In genomic region chr2:68365087-68365486, GRCh38 we compare ENCODE assay signal across 10 cellular contexts. TPM values are rescaled to one million over a fixed set of nuclear protein-coding genes. Genes with fewer than 3 reads are reported as not detected.
DNase-seq lines count a peak whose midpoint lies in the region; ATAC-seq lines count a peak whose summit lies in the region.
"Had no signal": no experiment of that assay in that cellular context is flagged by ENCODE, and none has a peak within 500 bp of the region (broad histone marks: within the 10 kb centered on the region; RNA-seq: fewer than 3 reads in every experiment).

Gene PLEK, plus strand, starts transcription at chr2:68365282. Its CDS starts 70 bp downstream, at chr2:68365352.

- H3K4me3 Mint-ChIP-seq in activated naive CD4-positive, alpha-beta T cell treated with anti-CD3 and anti-CD28 coated beads, Interleukin-2, amount 50 U/mL, for 24 hours = peak within 1 kb of the TSS; percentile 75
- H3K4me3 Mint-ChIP-seq in activated naive CD4-positive, alpha-beta T cell treated with anti-CD3 and anti-CD28 coated beads for 36 hours = no peak within 1 kb of the TSS
- peak within 1 kb of the TSS; percentile 57 for H3K4me3 Mint-ChIP-seq in activated CD8-positive, alpha-beta T cell treated with anti-CD3 and anti-CD28 coated beads, Interleukin-2, amount 10 ng/mL, durations not matched to agents 7 days and 5 days
- H3K4me3 Mint-ChIP-seq: nephron had no signal

- H3K4me1 Mint-ChIP-seq in activated naive CD4-positive, alpha-beta T cell treated with anti-CD3 and anti-CD28 coated beads, Interleukin-2, amount 50 U/mL, for 24 hours = peaks cover 18% of the 10 kb centered on the region
- H3K4me1 Mint-ChIP-seq in activated naive CD4-positive, alpha-beta T cell treated with anti-CD3 and anti-CD28 coated beads for 36 hours (ENCODE audit: low read depth) = peaks cover 9% of the 10 kb centered on the region
- peaks cover 18% of the 10 kb centered on the region for H3K4me1 Mint-ChIP-seq in activated CD8-positive, alpha-beta T cell treated with anti-CD3 and anti-CD28 coated beads, Interleukin-2, amount 10 ng/mL, durations not matched to agents 7 days and 5 days (ENCODE audit: low read depth)

- no peak within 1 kb of the TSS for H3K4me2 ChIP-seq in mesendoderm (ENCODE audit: low read length)

- POLR2A ChIA-PET in activated CD8-positive, alpha-beta T cell treated with anti-CD3 and anti-CD28 coated beads, Interleukin-2, amount 10 ng/mL, durations not matched to agents 7 days and 5 days (lab: Charles Lee) = interaction anchor here (1.1 to 1.4 kb wide), 2 partner anchors 23 to 102 kb away, joined by 3 to 4 read pairs; partner anchors contain the start of genes APLF and FBXO48

- DNase-seq in activated naive CD4-positive, alpha-beta T cell treated with anti-CD3 and anti-CD28 coated beads for 36 hours = no peak
- DNase-seq in activated CD8-positive, alpha-beta T cell treated with anti-CD3 and anti-CD28 coated beads, Interleukin-2, amount 10 ng/mL, durations not matched to agents 7 days and 5 days = no peak
- no peak for DNase-seq in mesendoderm
- no peak for DNase-seq in NCI-H2227 treated with DMSO at 0.1 percent for 48 hours (lab: John Stamatoyannopoulos, UW)
- DNase-seq in activated naive CD4-positive, alpha-beta T cell (lab: John Stamatoyannopoulos, UW) = no peak
- no peak for DNase-seq in COLO829 (ENCODE audit: low spot score)

- no peaks in the 10 kb centered on the region for H3K27me3 ChIP-seq in mesendoderm (ENCODE audit: insufficient read depth, low read length, poor library complexity)

- no peak within 1 kb of the TSS for H4K8ac ChIP-seq in mesendoderm (ENCODE audit: low read depth, low read length)

- no peak within 1 kb of the TSS for H3K23ac ChIP-seq in mesendoderm (ENCODE audit: low read length)

- no peaks in the 10 kb centered on the region for H3K36me3 ChIP-seq in mesendoderm (ENCODE audit: control insufficient read depth, insufficient read depth, low read length)

- peak within 1 kb of the TSS; percentile 47 for H3K56ac ChIP-seq in mesendoderm (ENCODE audit: low read length)

- H2BK120ac ChIP-seq in mesendoderm (ENCODE audit: low read depth, low read length) = no peak within 1 kb of the TSS

- H3K36me3 Mint-ChIP-seq in activated naive CD4-positive, alpha-beta T cell treated with anti-CD3 and anti-CD28 coated beads, Interleukin-2, amount 50 U/mL, for 24 hours = no peaks in the 10 kb centered on the region
- H3K36me3 Mint-ChIP-seq in activated naive CD4-positive, alpha-beta T cell treated with anti-CD3 and anti-CD28 coated beads for 36 hours (ENCODE audit: low read depth) = no peaks in the 10 kb centered on the region
- H3K36me3 Mint-ChIP-seq in activated CD8-positive, alpha-beta T cell treated with anti-CD3 and anti-CD28 coated beads, Interleukin-2, amount 10 ng/mL, durations not matched to agents 7 days and 5 days (ENCODE audit: low read depth) = no peaks in the 10 kb centered on the region

- no peak within 1 kb of the TSS for H3K18ac ChIP-seq in mesendoderm (ENCODE audit: low read length)

- no peak within 1 kb of the TSS for H4K5ac ChIP-seq in mesendoderm (ENCODE audit: low read length)

- ATAC-seq in HG03159 (IDR thresholded peaks at IDR 0.05; ENCODE audit: unreplicated experiment) = peak; percentile 64
- no peak for ATAC-seq in activated CD8-positive, alpha-beta T cell treated with anti-CD3 and anti-CD28 coated beads, Interleukin-2, amount 10 ng/mL, durations not matched to agents 7 days and 5 days

- H3K4ac ChIP-seq in mesendoderm (ENCODE audit: low read depth, low read length) = no peak within 1 kb of the TSS

- no peak within 1 kb of the TSS for H3K4me3 ChIP-seq in mesendoderm (ENCODE audit: low read length)

- H3K27ac ChIP-seq in mesendoderm (ENCODE audit: low read depth, low read length) = no peak within 1 kb of the TSS
- H3K27ac ChIP-seq: C4-2B had no signal

- H3K9ac ChIP-seq in mesendoderm (ENCODE audit: low read length) = no peak within 1 kb of the TSS

- no CpG with 5 or more reads among the region's 7 CpGs for WGBS in mesendoderm (ENCODE audit: extremely low coverage, insufficient coverage, low lambda C conversion rate)

- no peaks in the 10 kb centered on the region for H3K27me3 Mint-ChIP-seq in activated naive CD4-positive, alpha-beta T cell treated with anti-CD3 and anti-CD28 coated beads, Interleukin-2, amount 50 U/mL, for 24 hours
- peaks cover 7% of the 10 kb centered on the region for H3K27me3 Mint-ChIP-seq in activated naive CD4-positive, alpha-beta T cell treated with anti-CD3 and anti-CD28 coated beads for 36 hours (ENCODE audit: low read depth)
- H3K27me3 Mint-ChIP-seq in activated CD8-positive, alpha-beta T cell treated with anti-CD3 and anti-CD28 coated beads, Interleukin-2, amount 10 ng/mL, durations not matched to agents 7 days and 5 days (ENCODE audit: low read depth) = peaks cover 5% of the 10 kb centered on the region

- intact Hi-C loops in activated naive CD4-positive, alpha-beta T cell treated with anti-CD3 and anti-CD28 coated beads for 36 hours (cut with micrococcal nuclease) = no loop called here

- H3K4me1 ChIP-seq in mesendoderm (ENCODE audit: control insufficient read depth, low read depth, low read length) = no peaks in the 10 kb centered on the region

- H2BK15ac ChIP-seq in mesendoderm (replicated peaks; ENCODE audit: low read depth) = no peak within 1 kb of the TSS

- H3K27ac Mint-ChIP-seq in activated naive CD4-positive, alpha-beta T cell treated with anti-CD3 and anti-CD28 coated beads, Interleukin-2, amount 50 U/mL, for 24 hours = no peak within 1 kb of the TSS
- no peak within 1 kb of the TSS for H3K27ac Mint-ChIP-seq in activated naive CD4-positive, alpha-beta T cell treated with anti-CD3 and anti-CD28 coated beads for 36 hours
- H3K27ac Mint-ChIP-seq in activated CD8-positive, alpha-beta T cell treated with anti-CD3 and anti-CD28 coated beads, Interleukin-2, amount 10 ng/mL, durations not matched to agents 7 days and 5 days = peak within 1 kb of the TSS; percentile 44
- H3K27ac Mint-ChIP-seq: nephron had no signal

- H2BK5ac ChIP-seq in mesendoderm (ENCODE audit: low read length) = no peak within 1 kb of the TSS

- no peaks in the 10 kb centered on the region for H3K9me3 Mint-ChIP-seq in activated naive CD4-positive, alpha-beta T cell treated with anti-CD3 and anti-CD28 coated beads, Interleukin-2, amount 50 U/mL, for 24 hours
- H3K9me3 Mint-ChIP-seq in activated naive CD4-positive, alpha-beta T cell treated with anti-CD3 and anti-CD28 coated beads for 36 hours = no peaks in the 10 kb centered on the region
- H3K9me3 Mint-ChIP-seq in activated CD8-positive, alpha-beta T cell treated with anti-CD3 and anti-CD28 coated beads, Interleukin-2, amount 10 ng/mL, durations not matched to agents 7 days and 5 days (ENCODE audit: insufficient read depth) = no peaks in the 10 kb centered on the region

- no peak within 1 kb of the TSS for H2AK5ac ChIP-seq in mesendoderm (ENCODE audit: low read length)

- H3K79me1 ChIP-seq in mesendoderm (ENCODE audit: low read length) = no peaks in the 10 kb centered on the region

- H3K79me2 ChIP-seq in mesendoderm (ENCODE audit: control insufficient read depth, insufficient read depth, low read length) = no peaks in the 10 kb centered on the region

- CTCF ChIA-PET in activated naive CD4-positive, alpha-beta T cell treated with anti-CD3 and anti-CD28 coated beads for 36 hours (lab: Charles Lee) = interaction anchor here (6.8 kb wide), 1 partner anchor 75 kb away, joined by 85 read pairs; no protein-coding TSS in a partner anchor
- CTCF ChIA-PET in activated CD8-positive, alpha-beta T cell treated with anti-CD3 and anti-CD28 coated beads, Interleukin-2, amount 10 ng/mL, durations not matched to agents 7 days and 5 days (lab: Charles Lee) = interaction anchor here (1.2 to 4.1 kb wide), 4 partner anchors 14 to 76 kb away, joined by 3 to 25 read pairs (median 3); no protein-coding TSS in a partner anchor

RNA-seq across cellular contexts. Expression of gene PLEK, which starts in this region (rescaled TPM):
- 1 to 10 TPM in 1 of 2 experiments, under 1 TPM in 1; 0.77 to 1.1 TPM for total RNA-seq in activated naive CD4-positive, alpha-beta T cell treated with anti-CD3 and anti-CD28 coated beads for 36 hours
- total RNA-seq in activated CD8-positive, alpha-beta T cell treated with anti-CD3 and anti-CD28 coated beads, Interleukin-2, amount 10 ng/mL, durations not matched to agents 7 days and 5 days = 1 to 10 TPM; 4.5 to 4.7 TPM
- polyA plus RNA-seq in mesendoderm (2013, experiment 1 of 2) = 0.01 TPM
- polyA plus RNA-seq in mesendoderm (2013, experiment 2 of 2) = 0.01 TPM
